ENCODE assay signal across 24 cellular contexts in the genomic region with DNA sequence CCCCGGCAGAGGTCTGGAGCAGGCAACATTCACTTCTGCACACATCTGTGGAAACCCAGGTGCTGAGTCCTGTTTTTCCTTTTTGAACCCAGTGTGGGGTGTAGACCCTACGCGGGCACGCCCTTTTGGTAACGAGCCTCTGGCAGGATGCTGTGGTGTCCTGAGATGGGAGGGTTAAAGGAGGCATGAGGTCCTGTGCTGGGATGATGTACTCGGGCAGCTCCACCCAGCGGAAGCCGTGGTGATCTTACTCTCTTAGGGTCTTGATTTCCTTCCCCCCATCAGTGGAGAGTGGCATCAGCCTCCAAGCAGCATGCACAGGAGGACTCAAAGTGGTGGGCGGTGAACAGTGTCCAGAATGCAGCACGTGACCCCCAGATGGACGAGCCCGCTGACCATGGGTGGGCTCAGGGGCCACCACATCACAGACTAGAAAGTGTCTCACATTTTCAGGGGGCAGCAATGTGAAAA.
A peak's percentile ranks its signal among the peaks of the same experiment; 100 is the strongest.
DNase-seq lines count a peak whose midpoint lies in the region; ATAC-seq and TF ChIP-seq lines count a peak whose summit lies in the region.
"Had no signal": no experiment of that assay in that cellular context is flagged by ENCODE, and none has a peak within 500 bp of the region (broad histone marks: within the 10 kb centered on the region; RNA-seq: fewer than 3 reads in every experiment).

No MANE protein-coding gene starts in this region.

- H3K79me2 ChIP-seq in mesendoderm (ENCODE audit: control insufficient read depth, insufficient read depth, low read length) = no peaks in the 10 kb centered on the region

- peaks cover 13% of the 10 kb centered on the region for H3K27me3 Mint-ChIP-seq in activated naive CD8-positive, alpha-beta T cell treated with anti-CD3 and anti-CD28 coated beads, Interleukin-2, amount 10 ng/mL, durations not matched to agents 7 days and 5 days
- no peaks in the 10 kb centered on the region for H3K27me3 Mint-ChIP-seq in activated naive CD8-positive, alpha-beta T cell treated with anti-CD3 and anti-CD28 coated beads for 36 hours
- peaks cover 22% of the 10 kb centered on the region for H3K27me3 Mint-ChIP-seq in activated CD8-positive, alpha-beta memory T cell treated with anti-CD3 and anti-CD28 coated beads, Interleukin-2, amount 10 ng/mL, durations not matched to agents 7 days and 5 days

- H3K36me3 ChIP-seq in upper lobe of right lung (no peaks in the 10 kb centered on the region), mesendoderm (ENCODE audit: control insufficient read depth, insufficient read depth, low read length) (no peaks in the 10 kb centered on the region)
- H3K36me3 ChIP-seq: adrenal gland, breast epithelium, colonic mucosa, left lung, suprapubic skin had no signal

- H3K9me3 Mint-ChIP-seq in activated naive CD8-positive, alpha-beta T cell treated with anti-CD3 and anti-CD28 coated beads, Interleukin-2, amount 10 ng/mL, durations not matched to agents 7 days and 5 days = no peaks in the 10 kb centered on the region
- peaks cover under 1% of the 10 kb centered on the region for H3K9me3 Mint-ChIP-seq in activated naive CD8-positive, alpha-beta T cell treated with anti-CD3 and anti-CD28 coated beads for 36 hours
- H3K9me3 Mint-ChIP-seq in activated CD8-positive, alpha-beta memory T cell treated with anti-CD3 and anti-CD28 coated beads, Interleukin-2, amount 10 ng/mL, durations not matched to agents 7 days and 5 days (ENCODE audit: low read depth) = peaks cover under 1% of the 10 kb centered on the region

- no peaks in the 10 kb centered on the region for H3K9me3 ChIP-seq in upper lobe of right lung
- H3K9me3 ChIP-seq: adrenal gland, colonic mucosa, left lung, suprapubic skin had no signal

- H3K4me3 ChIP-seq in upper lobe of right lung (no peak overlapping the region), mesendoderm (ENCODE audit: low read length) (no peak overlapping the region)
- H3K4me3 ChIP-seq: adrenal gland, breast epithelium, colonic mucosa, left lung, SK-N-MC, suprapubic skin had no signal

- peaks cover 12% of the 10 kb centered on the region for H3K4me1 Mint-ChIP-seq in activated naive CD8-positive, alpha-beta T cell treated with anti-CD3 and anti-CD28 coated beads, Interleukin-2, amount 10 ng/mL, durations not matched to agents 7 days and 5 days
- H3K4me1 Mint-ChIP-seq in activated naive CD8-positive, alpha-beta T cell treated with anti-CD3 and anti-CD28 coated beads for 36 hours = peaks cover 4% of the 10 kb centered on the region
- H3K4me1 Mint-ChIP-seq in activated CD8-positive, alpha-beta memory T cell treated with anti-CD3 and anti-CD28 coated beads, Interleukin-2, amount 10 ng/mL, durations not matched to agents 7 days and 5 days = peaks cover 25% of the 10 kb centered on the region
- H3K4me1 Mint-ChIP-seq: WTC11 had no signal

- ATAC-seq in activated naive CD8-positive, alpha-beta T cell treated with anti-CD3 and anti-CD28 coated beads, Interleukin-2, amount 10 ng/mL, durations not matched to agents 7 days and 5 days (ENCODE audit: low read depth) = no peak
- ATAC-seq in activated CD8-positive, alpha-beta memory T cell treated with anti-CD3 and anti-CD28 coated beads, Interleukin-2, amount 10 ng/mL, durations not matched to agents 7 days and 5 days = no peak
- ATAC-seq in upper lobe of right lung = no peak
- ATAC-seq: left lung, WTC11 had no signal

- H3K56ac ChIP-seq in mesendoderm (ENCODE audit: low read length) = no peak overlapping the region

- H3K36me3 Mint-ChIP-seq in activated naive CD8-positive, alpha-beta T cell treated with anti-CD3 and anti-CD28 coated beads, Interleukin-2, amount 10 ng/mL, durations not matched to agents 7 days and 5 days = no peaks in the 10 kb centered on the region
- no peaks in the 10 kb centered on the region for H3K36me3 Mint-ChIP-seq in activated naive CD8-positive, alpha-beta T cell treated with anti-CD3 and anti-CD28 coated beads for 36 hours
- peaks cover under 1% of the 10 kb centered on the region for H3K36me3 Mint-ChIP-seq in activated CD8-positive, alpha-beta memory T cell treated with anti-CD3 and anti-CD28 coated beads, Interleukin-2, amount 10 ng/mL, durations not matched to agents 7 days and 5 days
- H3K36me3 Mint-ChIP-seq: WTC11 had no signal

- H3K9ac ChIP-seq in mesendoderm (ENCODE audit: low read length) = no peak overlapping the region

- H3K79me1 ChIP-seq in mesendoderm (ENCODE audit: low read length) = no peaks in the 10 kb centered on the region

- no CpG with 5 or more reads among the region's 12 CpGs for WGBS in mesendoderm (ENCODE audit: extremely low coverage, insufficient coverage, low lambda C conversion rate)

- no peak overlapping the region for H2BK15ac ChIP-seq in mesendoderm (replicated peaks; ENCODE audit: low read depth)

- H3K4me1 ChIP-seq in upper lobe of right lung (no peaks in the 10 kb centered on the region), mesendoderm (ENCODE audit: control insufficient read depth, low read depth, low read length) (no peaks in the 10 kb centered on the region)
- H3K4me1 ChIP-seq: adrenal gland, breast epithelium, colonic mucosa, left lung, suprapubic skin had no signal

- H3K27ac Mint-ChIP-seq in activated naive CD8-positive, alpha-beta T cell treated with anti-CD3 and anti-CD28 coated beads, Interleukin-2, amount 10 ng/mL, durations not matched to agents 7 days and 5 days = peak overlapping the region; percentile 17
- no peak overlapping the region for H3K27ac Mint-ChIP-seq in activated naive CD8-positive, alpha-beta T cell treated with anti-CD3 and anti-CD28 coated beads for 36 hours
- peak overlapping the region; percentile 70 for H3K27ac Mint-ChIP-seq in activated CD8-positive, alpha-beta memory T cell treated with anti-CD3 and anti-CD28 coated beads, Interleukin-2, amount 10 ng/mL, durations not matched to agents 7 days and 5 days
- H3K27ac Mint-ChIP-seq: activated T-helper 2 cell treated with anti-CD3 and anti-CD28 coated beads, Interferon-gamma antibody, Interleukin-2, Interleukin-4, amounts not matched to agents 10 μg/mL and 5 μg/mL and 100 μg/mL, durations not matched to agents 14 hours and 24 hours and 36 hours; nephron progenitor cell; WTC11 had no signal

- no peak overlapping the region for H2AK5ac ChIP-seq in mesendoderm (ENCODE audit: low read length)

- no peak overlapping the region for H3K18ac ChIP-seq in mesendoderm (ENCODE audit: low read length)

- H2BK5ac ChIP-seq in mesendoderm (ENCODE audit: low read length) = no peak overlapping the region

- no peak overlapping the region for H3K4ac ChIP-seq in mesendoderm (ENCODE audit: low read depth, low read length)

- intact Hi-C loops in upper lobe of right lung (cut with DNase I) = no loop called here

- POLR2A ChIA-PET in activated naive CD8-positive, alpha-beta T cell treated with anti-CD3 and anti-CD28 coated beads, Interleukin-2, amount 10 ng/mL, durations not matched to agents 7 days and 5 days (lab: Charles Lee) = interaction anchor here (0.5 kb wide), 1 partner anchor 8 kb away, joined by 3 read pairs; no protein-coding TSS in a partner anchor

- DNase-seq in activated naive CD8-positive, alpha-beta T cell treated with anti-CD3 and anti-CD28 coated beads, Interleukin-2, amount 10 ng/mL, durations not matched to agents 7 days and 5 days = no peak
- DNase-seq in activated naive CD8-positive, alpha-beta T cell treated with anti-CD3 and anti-CD28 coated beads for 36 hours = no peak
- peak; percentile 60 for DNase-seq in activated CD8-positive, alpha-beta memory T cell treated with anti-CD3 and anti-CD28 coated beads, Interleukin-2, amount 10 ng/mL, durations not matched to agents 7 days and 5 days
- peak; percentile 41 for DNase-seq in islet precursor cell
- peak; percentile 25 for DNase-seq in upper lobe of right lung
- no peak for DNase-seq in retina
- DNase-seq in LoVo (ENCODE audit: low spot score) = no peak
- DNase-seq in mesendoderm = no peak
- DNase-seq: ACHN, C1 segment of cervical spinal cord, colonic mucosa, GOT3, midbrain, NCI-H510A, nephron progenitor cell, RPMI8226, T-helper 9 cell had no signal

- no peaks in the 10 kb centered on the region for H3K27me3 ChIP-seq in upper lobe of right lung
- H3K27me3 ChIP-seq in mesendoderm (ENCODE audit: insufficient read depth, low read length, poor library complexity) = no peaks in the 10 kb centered on the region
- H3K27me3 ChIP-seq: adrenal gland, colonic mucosa, suprapubic skin had no signal

- no peak overlapping the region for H4K8ac ChIP-seq in mesendoderm (ENCODE audit: low read depth, low read length)

- H3K4me2 ChIP-seq in mesendoderm (ENCODE audit: low read length) = no peak overlapping the region

- H3K23ac ChIP-seq in mesendoderm (ENCODE audit: low read length) = no peak overlapping the region

- H4K5ac ChIP-seq in mesendoderm (ENCODE audit: low read length) = no peak overlapping the region

- CTCF ChIA-PET in activated CD8-positive, alpha-beta memory T cell treated with anti-CD3 and anti-CD28 coated beads, Interleukin-2, amount 10 ng/mL, durations not matched to agents 7 days and 5 days (lab: Charles Lee) = interaction anchor here (1.2 kb wide), 1 partner anchor 12 kb away, joined by 3 read pairs; no protein-coding TSS in a partner anchor

- H3K27ac ChIP-seq in upper lobe of right lung (no peak overlapping the region), mesendoderm (ENCODE audit: low read depth, low read length) (no peak overlapping the region)
- H3K27ac ChIP-seq: adrenal gland, breast epithelium, colonic mucosa, left lung, SK-N-MC, suprapubic skin had no signal

- no peak overlapping the region for H3K4me3 Mint-ChIP-seq in activated naive CD8-positive, alpha-beta T cell treated with anti-CD3 and anti-CD28 coated beads, Interleukin-2, amount 10 ng/mL, durations not matched to agents 7 days and 5 days
- no peak overlapping the region for H3K4me3 Mint-ChIP-seq in activated naive CD8-positive, alpha-beta T cell treated with anti-CD3 and anti-CD28 coated beads for 36 hours
- no peak overlapping the region for H3K4me3 Mint-ChIP-seq in activated CD8-positive, alpha-beta memory T cell treated with anti-CD3 and anti-CD28 coated beads, Interleukin-2, amount 10 ng/mL, durations not matched to agents 7 days and 5 days
- H3K4me3 Mint-ChIP-seq: nephron progenitor cell, WTC11 had no signal

- TF ChIP-seq CTCF in upper lobe of right lung (IDR thresholded peaks at IDR 0.05) = no peak

- no peak overlapping the region for H2BK120ac ChIP-seq in mesendoderm (ENCODE audit: low read depth, low read length)

Comparison
In these comparisons a context has a peak if more than half of its experiments do, and no peak if none do; other contexts are left out.
1. DNase-seq: peak in activated CD8-positive, alpha-beta memory T cell treated with anti-CD3 and anti-CD28 coated beads, Interleukin-2, amount 10 ng/mL, durations not matched to agents 7 days and 5 days (single experiment), islet precursor cell (single experiment) and upper lobe of right lung (single experiment); none in activated naive CD8-positive, alpha-beta T cell treated with anti-CD3 and anti-CD28 coated beads, Interleukin-2, amount 10 ng/mL, durations not matched to agents 7 days and 5 days (single experiment), activated naive CD8-positive, alpha-beta T cell treated with anti-CD3 and anti-CD28 coated beads for 36 hours (single experiment), retina (single experiment), LoVo (single experiment) and mesendoderm (single experiment).